In genomic region chr21:41120997-41121396, GRCh38 we compare ENCODE assay signal across 24 cellular contexts.
"Had no signal": no experiment of that assay in that cellular context is flagged by ENCODE, and none has a peak within 500 bp of the region (broad histone marks: within the 10 kb centered on the region; RNA-seq: fewer than 3 reads in every experiment).

No MANE protein-coding gene starts in this region.

- H3K9me3 Mint-ChIP-seq: stimulated activated effector memory CD8-positive, alpha-beta T cell treated with anti-CD3 and anti-CD28 coated beads, Interleukin-12 subunit alpha, Interleukin-12 subunit beta, amount 100 ng/mL, for 72 hours; stimulated activated memory B cell treated with anti-CD40 and anti-IgM and Interleukin-4, amounts not matched to agents 10 μg/mL and 1 μg/mL and 100 μg/mL, for 72 hours; stimulated activated naive B cell treated with anti-CD40 and anti-IgM and Interleukin-4, amounts not matched to agents 10 μg/mL and 1 μg/mL and 100 μg/mL, for 72 hours; stimulated activated naive CD8-positive, alpha-beta T cell treated with anti-CD3 and anti-CD28 coated beads, Interleukin-15, amount 100 ng/mL, for 72 hours; stimulated activated naive CD8-positive, alpha-beta T cell treated with anti-CD3 and anti-CD28 coated beads, Interleukin-15, Interleukin-2, amounts not matched to agents 100 ng/mL and 50 ng/mL, for 24 hours; type B pancreatic cell had no signal

- H3K4me3 Mint-ChIP-seq: stimulated activated effector memory CD8-positive, alpha-beta T cell treated with anti-CD3 and anti-CD28 coated beads, Interleukin-12 subunit alpha, Interleukin-12 subunit beta, amount 100 ng/mL, for 72 hours; stimulated activated memory B cell treated with anti-CD40 and anti-IgM and Interleukin-4, amounts not matched to agents 10 μg/mL and 1 μg/mL and 100 μg/mL, for 72 hours; stimulated activated naive B cell treated with anti-CD40 and anti-IgM and Interleukin-4, amounts not matched to agents 10 μg/mL and 1 μg/mL and 100 μg/mL, for 72 hours; stimulated activated naive CD8-positive, alpha-beta T cell treated with anti-CD3 and anti-CD28 coated beads, Interleukin-15, amount 100 ng/mL, for 72 hours; stimulated activated naive CD8-positive, alpha-beta T cell treated with anti-CD3 and anti-CD28 coated beads, Interleukin-15, Interleukin-2, amounts not matched to agents 100 ng/mL and 50 ng/mL, for 24 hours; type B pancreatic cell had no signal

- H3K4me1 Mint-ChIP-seq: stimulated activated effector memory CD8-positive, alpha-beta T cell treated with anti-CD3 and anti-CD28 coated beads, Interleukin-12 subunit alpha, Interleukin-12 subunit beta, amount 100 ng/mL, for 72 hours; stimulated activated memory B cell treated with anti-CD40 and anti-IgM and Interleukin-4, amounts not matched to agents 10 μg/mL and 1 μg/mL and 100 μg/mL, for 72 hours; stimulated activated naive B cell treated with anti-CD40 and anti-IgM and Interleukin-4, amounts not matched to agents 10 μg/mL and 1 μg/mL and 100 μg/mL, for 72 hours; stimulated activated naive CD8-positive, alpha-beta T cell treated with anti-CD3 and anti-CD28 coated beads, Interleukin-15, amount 100 ng/mL, for 72 hours had no signal

- H3K4me3 ChIP-seq: stomach, suprapubic skin, testis, thoracic aorta, thyroid gland, tibial artery, tibial nerve, transverse colon, upper lobe of left lung, upper lobe of right lung, uterus, vagina had no signal

- DNase-seq: stimulated activated CD4-positive, alpha-beta T cell treated with anti-CD3 and anti-CD28 coated beads, Interleukin-2, amount 100 ng/mL, for 48 hours; stimulated activated CD4-positive, alpha-beta T cell treated with anti-CD3 and anti-CD28 coated beads, Interleukin-4, amount 100 ng/mL, for 1 hour; stimulated activated CD4-positive, alpha-beta T cell treated with anti-CD3 and anti-CD28 coated beads, Interleukin-4, amount 100 ng/mL, for 24 hours; stimulated activated CD4-positive, alpha-beta T cell treated with anti-CD3 and anti-CD28 coated beads, Interleukin-4, amount 100 ng/mL, for 4 hours; stimulated activated CD8-positive, alpha-beta memory T cell treated with anti-CD3 and anti-CD28 coated beads, Interleukin-4, amount 100 ng/mL, for 48 hours; stimulated activated naive CD8-positive, alpha-beta T cell treated with anti-CD3 and anti-CD28 coated beads, Interleukin-15, amount 100 ng/mL, for 72 hours; stimulated activated naive CD8-positive, alpha-beta T cell treated with anti-CD3 and anti-CD28 coated beads, Interleukin-15, Interleukin-2, amounts not matched to agents 100 U/mL and 50 U/mL, for 24 hours; stomach; testis; transverse colon; upper lobe of left lung; upper lobe of right lung had no signal

- H3K9me3 ChIP-seq: stomach, suprapubic skin, testis, thoracic aorta, thyroid gland, tibial artery, tibial nerve, transverse colon, upper lobe of left lung, upper lobe of right lung, uterus, vagina had no signal

- H3K27me3 Mint-ChIP-seq: stimulated activated naive CD8-positive, alpha-beta T cell treated with anti-CD3 and anti-CD28 coated beads, Interleukin-15, amount 100 ng/mL, for 72 hours had no signal

- H3K36me3 ChIP-seq: stomach, suprapubic skin, thoracic aorta, thyroid gland, tibial artery, tibial nerve, transverse colon, upper lobe of left lung, upper lobe of right lung, uterus, vagina had no signal

- H3K27ac Mint-ChIP-seq: stimulated activated effector memory CD8-positive, alpha-beta T cell treated with anti-CD3 and anti-CD28 coated beads, Interleukin-12 subunit alpha, Interleukin-12 subunit beta, amount 100 ng/mL, for 72 hours; stimulated activated memory B cell treated with anti-CD40 and anti-IgM and Interleukin-4, amounts not matched to agents 10 μg/mL and 1 μg/mL and 100 μg/mL, for 72 hours; stimulated activated naive B cell treated with anti-CD40 and anti-IgM and Interleukin-4, amounts not matched to agents 10 μg/mL and 1 μg/mL and 100 μg/mL, for 72 hours; stimulated activated naive CD8-positive, alpha-beta T cell treated with anti-CD3 and anti-CD28 coated beads, Interleukin-15, amount 100 ng/mL, for 72 hours; stimulated activated naive CD8-positive, alpha-beta T cell treated with anti-CD3 and anti-CD28 coated beads, Interleukin-15, Interleukin-2, amounts not matched to agents 100 ng/mL and 50 ng/mL, for 24 hours; type B pancreatic cell had no signal

- H3K27ac ChIP-seq: stomach, suprapubic skin, testis, thoracic aorta, thyroid gland, tibial artery, tibial nerve, transverse colon, upper lobe of left lung, upper lobe of right lung, uterus, vagina had no signal

- H3K36me3 Mint-ChIP-seq: stimulated activated effector memory CD8-positive, alpha-beta T cell treated with anti-CD3 and anti-CD28 coated beads, Interleukin-12 subunit alpha, Interleukin-12 subunit beta, amount 100 ng/mL, for 72 hours; stimulated activated memory B cell treated with anti-CD40 and anti-IgM and Interleukin-4, amounts not matched to agents 10 μg/mL and 1 μg/mL and 100 μg/mL, for 72 hours; stimulated activated naive B cell treated with anti-CD40 and anti-IgM and Interleukin-4, amounts not matched to agents 10 μg/mL and 1 μg/mL and 100 μg/mL, for 72 hours; type B pancreatic cell had no signal

- H3K4me1 ChIP-seq: stomach, testis, thyroid gland, upper lobe of left lung, upper lobe of right lung, uterus, vagina had no signal

- H3K27me3 ChIP-seq: testis, thyroid gland, tibial nerve, upper lobe of left lung, upper lobe of right lung, uterus, vagina had no signal
